ENCODE assay signal across 11 cellular contexts in the genomic region with DNA sequence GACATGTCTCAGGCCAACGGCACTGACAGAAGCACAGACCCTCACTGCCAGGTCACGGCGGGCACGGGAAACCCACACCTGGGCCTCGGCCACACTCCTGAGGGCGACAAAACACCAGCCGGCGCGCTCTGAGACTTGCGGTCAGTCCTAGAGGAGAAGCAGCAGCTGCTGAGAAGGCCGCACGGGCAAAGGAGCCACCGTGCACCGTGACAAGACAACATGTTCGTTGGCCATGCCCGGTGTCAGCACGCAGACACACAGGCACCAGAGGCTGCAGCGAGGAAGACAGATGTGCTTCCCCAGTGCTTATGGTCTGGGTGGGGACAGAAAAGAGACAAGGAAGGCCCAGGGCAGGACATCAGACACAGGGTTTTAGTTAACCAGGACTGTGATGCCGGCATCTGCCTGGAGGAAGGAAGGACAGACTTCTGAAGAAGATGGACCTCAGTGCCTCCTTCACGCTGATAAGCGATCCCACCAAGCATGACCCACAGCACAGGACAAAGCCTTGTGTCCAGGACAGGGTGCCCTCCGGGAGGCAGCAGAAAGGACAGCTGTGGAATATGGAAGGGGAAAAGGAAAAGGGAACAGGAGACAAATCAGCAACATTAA.
DNase-seq lines count a peak whose midpoint lies in the region; ATAC-seq lines count a peak whose summit lies in the region.
"Had no signal": no experiment of that assay in that cellular context is flagged by ENCODE, and none has a peak within 500 bp of the region (broad histone marks: within the 10 kb centered on the region; RNA-seq: fewer than 3 reads in every experiment).

No MANE protein-coding gene starts in this region.

- no peaks in the 10 kb centered on the region for H3K9me2 ChIP-seq in GM23248 (ENCODE audit: insufficient read depth)

- H2AFZ ChIP-seq in GM23248: no peak overlapping the region

- H3K36me3 ChIP-seq in BLaER1: peaks cover 38% of the 10 kb centered on the region
- no peaks in the 10 kb centered on the region for H3K36me3 ChIP-seq in GM23248 (ENCODE audit: low read depth)

- peak overlapping the region; percentile 30 for H3K4me3 Mint-ChIP-seq in activated naive CD8-positive, alpha-beta T cell treated with anti-CD3 and anti-CD28 coated beads for 36 hours
- H3K4me3 Mint-ChIP-seq in naive thymus-derived CD8-positive, alpha-beta T cell: peak overlapping the region; percentile 30 to 83 (median 64)

- no peaks in the 10 kb centered on the region for H3K9me3 Mint-ChIP-seq in activated naive CD8-positive, alpha-beta T cell treated with anti-CD3 and anti-CD28 coated beads for 36 hours
- H3K9me3 Mint-ChIP-seq in naive thymus-derived CD8-positive, alpha-beta T cell: no peaks in the 10 kb centered on the region
- H3K9me3 Mint-ChIP-seq: stimulated activated memory B cell treated with anti-CD40 and anti-IgM and Interleukin-4, amounts not matched to agents 10 μg/mL and 1 μg/mL and 100 μg/mL, for 72 hours had no signal

- DNase-seq in GM23248 (peak; percentile 41), NCI-H1417 treated with DMSO at 0.1 percent for 48 hours (lab: John Stamatoyannopoulos, UW) (no peak), cerebellum (ENCODE audit: low spot score) (no peak), SIG-M5 treated with dmso at 0.1 percent for 504 hours (lab: John Stamatoyannopoulos, UW; ENCODE audit: unreplicated experiment) (no peak), GM19238 (ENCODE audit: insufficient read length, low spot score) (no peak)
- DNase-seq in activated naive CD8-positive, alpha-beta T cell treated with anti-CD3 and anti-CD28 coated beads for 36 hours: no peak
- DNase-seq in naive thymus-derived CD8-positive, alpha-beta T cell: peak in 1 of 10 donors; percentile 23
- DNase-seq: cerebellar nuclear complex, KG1 had no signal

- H3K9me3 ChIP-seq in BLaER1 (no peaks in the 10 kb centered on the region), GM23248 (ENCODE audit: low read depth) (no peaks in the 10 kb centered on the region)

- no peaks in the 10 kb centered on the region for H3K27me3 Mint-ChIP-seq in activated naive CD8-positive, alpha-beta T cell treated with anti-CD3 and anti-CD28 coated beads for 36 hours
- no peaks in the 10 kb centered on the region for H3K27me3 Mint-ChIP-seq in naive thymus-derived CD8-positive, alpha-beta T cell
- H3K27me3 Mint-ChIP-seq: stimulated activated memory B cell treated with anti-CD40 and anti-IgM and Interleukin-4, amounts not matched to agents 10 μg/mL and 1 μg/mL and 100 μg/mL, for 72 hours had no signal

- H3K27me3 ChIP-seq in BLaER1 (no peaks in the 10 kb centered on the region), GM23248 (replicated peaks; ENCODE audit: insufficient read depth) (no peaks in the 10 kb centered on the region)

- in situ Hi-C loops in GM23248 (cut with MboI): no loop called here

- H3K9ac ChIP-seq in BLaER1 (no peak overlapping the region), GM23248 (no peak overlapping the region)

- H3F3A ChIP-seq in GM23248 (ENCODE audit: insufficient read depth): peaks cover 9% of the 10 kb centered on the region; the same call in 1 of the 2 replicates

- H3K4me3 ChIP-seq in BLaER1: no peak overlapping the region
- no peak overlapping the region for H3K4me3 ChIP-seq in GM23248

- peak overlapping the region; percentile 89 for H3K27ac Mint-ChIP-seq in activated naive CD8-positive, alpha-beta T cell treated with anti-CD3 and anti-CD28 coated beads for 36 hours
- peak overlapping the region; percentile 80 to 97 (median 96) for H3K27ac Mint-ChIP-seq in naive thymus-derived CD8-positive, alpha-beta T cell
- H3K27ac Mint-ChIP-seq: stimulated activated memory B cell treated with anti-CD40 and anti-IgM and Interleukin-4, amounts not matched to agents 10 μg/mL and 1 μg/mL and 100 μg/mL, for 72 hours had no signal

- H3K4me1 ChIP-seq in BLaER1: peaks cover 87% of the 10 kb centered on the region
- H3K4me1 ChIP-seq in GM23248 (ENCODE audit: insufficient read depth): peaks cover 43% of the 10 kb centered on the region

- no peak overlapping the region for H3K27ac ChIP-seq in BLaER1
- H3K27ac ChIP-seq in GM23248: peak overlapping the region; percentile 23; the same call in 1 of the 2 replicates

- POLR2A ChIA-PET in naive thymus-derived CD8-positive, alpha-beta T cell (lab: Charles Lee): no interaction called here

- H3K4me1 Mint-ChIP-seq in activated naive CD8-positive, alpha-beta T cell treated with anti-CD3 and anti-CD28 coated beads for 36 hours: peaks cover 85% of the 10 kb centered on the region
- H3K4me1 Mint-ChIP-seq in naive thymus-derived CD8-positive, alpha-beta T cell: peaks cover 53 to 97% (median 92%) of the 10 kb centered on the region in 4 donors

- H4K20me1 ChIP-seq in BLaER1 (peaks cover 100% of the 10 kb centered on the region), GM23248 (ENCODE audit: insufficient read depth) (peaks cover 73% of the 10 kb centered on the region)

- H3K79me2 ChIP-seq in GM23248 (ENCODE audit: insufficient read depth): peaks cover 100% of the 10 kb centered on the region

- no peak for ATAC-seq in naive thymus-derived CD8-positive, alpha-beta T cell
- ATAC-seq: stimulated activated memory B cell treated with anti-CD40 and anti-IgM and Interleukin-4, amounts not matched to agents 10 μg/mL and 1 μg/mL and 100 μg/mL, for 72 hours had no signal

- 54 to 56% methylated on average over 22 of the region's 22 CpGs for WGBS in GM23248 (ENCODE audit: low coverage in 1 of 2, low lambda C conversion rate in 2 of 2, missing lambda C conversion rate in 2 of 2), 2 experiments

- H3K36me3 Mint-ChIP-seq in activated naive CD8-positive, alpha-beta T cell treated with anti-CD3 and anti-CD28 coated beads for 36 hours: peaks cover 25% of the 10 kb centered on the region
- H3K36me3 Mint-ChIP-seq in naive thymus-derived CD8-positive, alpha-beta T cell: peaks cover 0 to 4% (median 0%) of the 10 kb centered on the region in 3 donors

- H3K4me2 ChIP-seq in BLaER1 (peak overlapping the region; percentile 91), GM23248 (ENCODE audit: unreplicated experiment) (no peak overlapping the region)
